Comparison of ENCODE assay signal across 1 cellular context in the genomic region with DNA sequence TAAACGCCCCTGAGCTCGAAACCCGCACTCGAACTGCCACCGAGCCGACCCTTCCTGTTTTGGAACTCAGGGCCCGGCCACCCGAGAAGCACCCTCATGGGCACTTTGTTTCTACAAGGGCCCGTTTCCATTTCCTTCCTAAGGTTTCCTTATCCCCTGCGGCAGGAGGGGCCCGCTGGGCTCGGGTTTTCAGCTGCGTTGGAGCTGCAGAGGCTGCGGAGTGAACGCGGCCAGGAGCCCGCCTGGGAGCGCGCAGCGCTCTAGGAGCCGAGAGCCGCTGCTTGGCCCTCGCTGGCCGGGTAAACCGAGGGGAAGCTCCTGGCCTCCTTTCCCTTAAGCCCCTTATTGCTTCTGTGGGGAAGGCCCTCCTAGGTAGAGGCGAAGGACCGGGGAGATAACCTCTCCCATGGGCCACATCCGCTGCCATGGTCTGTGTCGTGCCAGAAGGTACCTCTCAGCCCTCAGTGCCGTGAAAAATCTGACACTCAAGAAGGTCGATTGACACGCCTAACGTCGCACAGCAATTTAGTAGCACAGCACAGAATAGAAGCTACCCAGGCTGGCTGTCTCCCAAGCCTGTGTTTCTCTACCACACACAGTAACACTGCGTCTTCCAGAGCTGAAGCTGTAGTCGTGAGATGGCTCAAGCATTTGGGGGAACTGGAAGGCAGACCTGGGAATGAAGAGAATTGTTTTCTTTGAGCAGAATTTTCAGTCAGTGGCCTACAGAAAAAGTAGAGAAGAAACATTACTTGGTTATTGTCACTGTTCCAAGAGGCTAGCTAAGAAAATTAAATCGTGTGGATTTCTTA.
TF ChIP-seq lines count a peak whose summit lies in the region.

No MANE protein-coding gene starts in this region.

TF ChIP-seq in HepG2, 621 proteins besides CTCF, POLR2A, EP300 and RAD21 (continued from another document and continues in another):
- TF ChIP-seq, protein P1, sequence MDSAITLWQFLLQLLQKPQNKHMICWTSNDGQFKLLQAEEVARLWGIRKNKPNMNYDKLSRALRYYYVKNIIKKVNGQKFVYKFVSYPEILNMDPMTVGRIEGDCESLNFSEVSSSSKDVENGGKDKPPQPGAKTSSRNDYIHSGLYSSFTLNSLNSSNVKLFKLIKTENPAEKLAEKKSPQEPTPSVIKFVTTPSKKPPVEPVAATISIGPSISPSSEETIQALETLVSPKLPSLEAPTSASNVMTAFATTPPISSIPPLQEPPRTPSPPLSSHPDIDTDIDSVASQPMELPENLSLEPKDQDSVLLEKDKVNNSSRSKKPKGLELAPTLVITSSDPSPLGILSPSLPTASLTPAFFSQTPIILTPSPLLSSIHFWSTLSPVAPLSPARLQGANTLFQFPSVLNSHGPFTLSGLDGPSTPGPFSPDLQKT (CRISPR knock-in tag; IDR thresholded peaks at IDR 0.05; ENCODE audit: borderline replicate concordance) = no peak
- TF ChIP-seq CBX2 (IDR thresholded peaks at IDR 0.05; ENCODE audit: low read depth, low read length) = peak; percentile 68; the same call in 1 of the 2 replicates
- TF ChIP-seq CBX2 (CRISPR knock-in tag; IDR thresholded peaks at IDR 0.05; ENCODE audit: low read depth) = no peak
- TF ChIP-seq CENPX (CRISPR knock-in tag; IDR thresholded peaks at IDR 0.05) = no peak
- 0 out of 2 replicates have a peak, but pooled peaks have one; percentile 23 for TF ChIP-seq ZFP37 (CRISPR knock-in tag; IDR thresholded peaks at IDR 0.05; ENCODE audit: borderline replicate concordance)
- peak; percentile 62 for TF ChIP-seq AGO2 (optimal IDR thresholded peaks at IDR 0.05; ENCODE audit: low read depth, low read length)
- TF ChIP-seq, protein P2, sequence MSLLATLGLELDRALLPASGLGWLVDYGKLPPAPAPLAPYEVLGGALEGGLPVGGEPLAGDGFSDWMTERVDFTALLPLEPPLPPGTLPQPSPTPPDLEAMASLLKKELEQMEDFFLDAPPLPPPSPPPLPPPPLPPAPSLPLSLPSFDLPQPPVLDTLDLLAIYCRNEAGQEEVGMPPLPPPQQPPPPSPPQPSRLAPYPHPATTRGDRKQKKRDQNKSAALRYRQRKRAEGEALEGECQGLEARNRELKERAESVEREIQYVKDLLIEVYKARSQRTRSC (CRISPR knock-in tag; IDR thresholded peaks at IDR 0.05; ENCODE audit: low read depth) = peak; percentile 90; the same call in 1 of the 2 replicates
- TF ChIP-seq, protein P3, sequence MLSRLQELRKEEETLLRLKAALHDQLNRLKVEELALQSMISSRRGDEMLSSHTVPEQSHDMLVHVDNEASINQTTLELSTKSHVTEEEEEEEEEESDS (CRISPR knock-in tag; IDR thresholded peaks at IDR 0.05; ENCODE audit: borderline replicate concordance) = no peak
- TF ChIP-seq, protein P4, sequence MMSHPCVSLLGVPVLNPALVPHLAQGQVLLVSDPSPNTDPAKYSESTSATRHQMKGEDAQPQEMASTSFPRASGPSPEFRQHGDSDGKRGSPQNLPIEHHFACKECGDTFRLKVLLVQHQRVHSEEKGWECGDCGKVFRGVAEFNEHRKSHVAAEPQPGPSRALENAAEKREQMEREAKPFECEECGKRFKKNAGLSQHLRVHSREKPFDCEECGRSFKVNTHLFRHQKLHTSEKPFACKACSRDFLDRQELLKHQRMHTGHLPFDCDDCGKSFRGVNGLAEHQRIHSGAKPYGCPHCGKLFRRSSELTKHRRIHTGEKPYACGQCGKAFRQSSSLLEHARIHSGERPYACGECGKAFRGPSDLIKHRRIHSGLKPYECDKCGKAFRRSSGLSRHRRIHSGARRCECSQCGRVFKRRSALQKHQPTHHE (CRISPR knock-in tag; IDR thresholded peaks at IDR 0.05; ENCODE audit: borderline replicate concordance) = no peak
- 0 out of 2 replicates have a peak, but pooled peaks have one; percentile 62 for TF ChIP-seq ZNF782 (CRISPR knock-in tag; IDR thresholded peaks at IDR 0.05; ENCODE audit: borderline replicate concordance)
- TF ChIP-seq, protein P5, sequence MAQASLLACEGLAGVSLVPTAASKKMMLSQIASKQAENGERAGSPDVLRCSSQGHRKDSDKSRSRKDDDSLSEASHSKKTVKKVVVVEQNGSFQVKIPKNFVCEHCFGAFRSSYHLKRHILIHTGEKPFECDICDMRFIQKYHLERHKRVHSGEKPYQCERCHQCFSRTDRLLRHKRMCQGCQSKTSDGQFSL (CRISPR knock-in tag; IDR thresholded peaks at IDR 0.05) = no peak
- no peak for TF ChIP-seq LCORL (IDR thresholded peaks at IDR 0.05)
- peak; percentile 1; the same call in 1 of the 2 replicates for TF ChIP-seq LCORL (CRISPR knock-in tag; IDR thresholded peaks at IDR 0.05)
- TF ChIP-seq HNRNPLL (IDR thresholded peaks at IDR 0.05; ENCODE audit: low read depth, low read length, poor library complexity, severe bottlenecking) = peak; percentile 60
- no peak for TF ChIP-seq ZKSCAN5 (CRISPR knock-in tag; IDR thresholded peaks at IDR 0.05)
- TF ChIP-seq ZNF746 (CRISPR knock-in tag; IDR thresholded peaks at IDR 0.05) = peak; percentile 1; the same call in 1 of the 2 replicates
- TF ChIP-seq, protein P6, sequence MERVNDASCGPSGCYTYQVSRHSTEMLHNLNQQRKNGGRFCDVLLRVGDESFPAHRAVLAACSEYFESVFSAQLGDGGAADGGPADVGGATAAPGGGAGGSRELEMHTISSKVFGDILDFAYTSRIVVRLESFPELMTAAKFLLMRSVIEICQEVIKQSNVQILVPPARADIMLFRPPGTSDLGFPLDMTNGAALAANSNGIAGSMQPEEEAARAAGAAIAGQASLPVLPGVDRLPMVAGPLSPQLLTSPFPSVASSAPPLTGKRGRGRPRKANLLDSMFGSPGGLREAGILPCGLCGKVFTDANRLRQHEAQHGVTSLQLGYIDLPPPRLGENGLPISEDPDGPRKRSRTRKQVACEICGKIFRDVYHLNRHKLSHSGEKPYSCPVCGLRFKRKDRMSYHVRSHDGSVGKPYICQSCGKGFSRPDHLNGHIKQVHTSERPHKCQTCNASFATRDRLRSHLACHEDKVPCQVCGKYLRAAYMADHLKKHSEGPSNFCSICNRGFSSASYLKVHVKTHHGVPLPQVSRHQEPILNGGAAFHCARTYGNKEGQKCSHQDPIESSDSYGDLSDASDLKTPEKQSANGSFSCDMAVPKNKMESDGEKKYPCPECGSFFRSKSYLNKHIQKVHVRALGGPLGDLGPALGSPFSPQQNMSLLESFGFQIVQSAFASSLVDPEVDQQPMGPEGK (CRISPR knock-in tag; IDR thresholded peaks at IDR 0.05) = 0 out of 2 replicates have a peak, but pooled peaks have one; percentile 0
- no peak for TF ChIP-seq IRF2 (CRISPR knock-in tag; IDR thresholded peaks at IDR 0.05)
- TF ChIP-seq, protein P7, sequence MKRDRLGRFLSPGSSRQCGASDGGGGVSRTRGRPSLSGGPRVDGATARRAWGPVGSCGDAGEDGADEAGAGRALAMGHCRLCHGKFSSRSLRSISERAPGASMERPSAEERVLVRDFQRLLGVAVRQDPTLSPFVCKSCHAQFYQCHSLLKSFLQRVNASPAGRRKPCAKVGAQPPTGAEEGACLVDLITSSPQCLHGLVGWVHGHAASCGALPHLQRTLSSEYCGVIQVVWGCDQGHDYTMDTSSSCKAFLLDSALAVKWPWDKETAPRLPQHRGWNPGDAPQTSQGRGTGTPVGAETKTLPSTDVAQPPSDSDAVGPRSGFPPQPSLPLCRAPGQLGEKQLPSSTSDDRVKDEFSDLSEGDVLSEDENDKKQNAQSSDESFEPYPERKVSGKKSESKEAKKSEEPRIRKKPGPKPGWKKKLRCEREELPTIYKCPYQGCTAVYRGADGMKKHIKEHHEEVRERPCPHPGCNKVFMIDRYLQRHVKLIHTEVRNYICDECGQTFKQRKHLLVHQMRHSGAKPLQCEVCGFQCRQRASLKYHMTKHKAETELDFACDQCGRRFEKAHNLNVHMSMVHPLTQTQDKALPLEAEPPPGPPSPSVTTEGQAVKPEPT (CRISPR knock-in tag; IDR thresholded peaks at IDR 0.05; ENCODE audit: low read depth) = no peak
- TF ChIP-seq CCAR2 (optimal IDR thresholded peaks at IDR 0.05; ENCODE audit: low read depth, low read length) = no peak
- TF ChIP-seq, protein P8, sequence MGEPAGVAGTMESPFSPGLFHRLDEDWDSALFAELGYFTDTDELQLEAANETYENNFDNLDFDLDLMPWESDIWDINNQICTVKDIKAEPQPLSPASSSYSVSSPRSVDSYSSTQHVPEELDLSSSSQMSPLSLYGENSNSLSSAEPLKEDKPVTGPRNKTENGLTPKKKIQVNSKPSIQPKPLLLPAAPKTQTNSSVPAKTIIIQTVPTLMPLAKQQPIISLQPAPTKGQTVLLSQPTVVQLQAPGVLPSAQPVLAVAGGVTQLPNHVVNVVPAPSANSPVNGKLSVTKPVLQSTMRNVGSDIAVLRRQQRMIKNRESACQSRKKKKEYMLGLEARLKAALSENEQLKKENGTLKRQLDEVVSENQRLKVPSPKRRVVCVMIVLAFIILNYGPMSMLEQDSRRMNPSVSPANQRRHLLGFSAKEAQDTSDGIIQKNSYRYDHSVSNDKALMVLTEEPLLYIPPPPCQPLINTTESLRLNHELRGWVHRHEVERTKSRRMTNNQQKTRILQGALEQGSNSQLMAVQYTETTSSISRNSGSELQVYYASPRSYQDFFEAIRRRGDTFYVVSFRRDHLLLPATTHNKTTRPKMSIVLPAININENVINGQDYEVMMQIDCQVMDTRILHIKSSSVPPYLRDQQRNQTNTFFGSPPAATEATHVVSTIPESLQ (CRISPR knock-in tag; conservative IDR thresholded peaks at IDR 0.05) = 0 out of 2 replicates have a peak, but pooled peaks have one; percentile 7
- no peak for TF ChIP-seq SMYD3 (CRISPR knock-in tag; IDR thresholded peaks at IDR 0.05)
- 0 out of 2 replicates have a peak, but pooled peaks have one; percentile 11 for TF ChIP-seq JUN (CRISPR knock-in tag; IDR thresholded peaks at IDR 0.05)
- TF ChIP-seq CC2D1A (CRISPR knock-in tag; IDR thresholded peaks at IDR 0.05) = no peak
- TF ChIP-seq ZSCAN31 (CRISPR knock-in tag; IDR thresholded peaks at IDR 0.05; ENCODE audit: low read depth) = no peak
- TF ChIP-seq, protein P9, sequence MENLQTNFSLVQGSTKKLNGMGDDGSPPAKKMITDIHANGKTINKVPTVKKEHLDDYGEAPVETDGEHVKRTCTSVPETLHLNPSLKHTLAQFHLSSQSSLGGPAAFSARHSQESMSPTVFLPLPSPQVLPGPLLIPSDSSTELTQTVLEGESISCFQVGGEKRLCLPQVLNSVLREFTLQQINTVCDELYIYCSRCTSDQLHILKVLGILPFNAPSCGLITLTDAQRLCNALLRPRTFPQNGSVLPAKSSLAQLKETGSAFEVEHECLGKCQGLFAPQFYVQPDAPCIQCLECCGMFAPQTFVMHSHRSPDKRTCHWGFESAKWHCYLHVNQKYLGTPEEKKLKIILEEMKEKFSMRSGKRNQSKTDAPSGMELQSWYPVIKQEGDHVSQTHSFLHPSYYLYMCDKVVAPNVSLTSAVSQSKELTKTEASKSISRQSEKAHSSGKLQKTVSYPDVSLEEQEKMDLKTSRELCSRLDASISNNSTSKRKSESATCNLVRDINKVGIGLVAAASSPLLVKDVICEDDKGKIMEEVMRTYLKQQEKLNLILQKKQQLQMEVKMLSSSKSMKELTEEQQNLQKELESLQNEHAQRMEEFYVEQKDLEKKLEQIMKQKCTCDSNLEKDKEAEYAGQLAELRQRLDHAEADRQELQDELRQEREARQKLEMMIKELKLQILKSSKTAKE (CRISPR knock-in tag; IDR thresholded peaks at IDR 0.05; ENCODE audit: borderline replicate concordance) = no peak
- no peak for TF ChIP-seq KDM6A (CRISPR knock-in tag; IDR thresholded peaks at IDR 0.05; ENCODE audit: low read depth)
- TF ChIP-seq, protein P10, sequence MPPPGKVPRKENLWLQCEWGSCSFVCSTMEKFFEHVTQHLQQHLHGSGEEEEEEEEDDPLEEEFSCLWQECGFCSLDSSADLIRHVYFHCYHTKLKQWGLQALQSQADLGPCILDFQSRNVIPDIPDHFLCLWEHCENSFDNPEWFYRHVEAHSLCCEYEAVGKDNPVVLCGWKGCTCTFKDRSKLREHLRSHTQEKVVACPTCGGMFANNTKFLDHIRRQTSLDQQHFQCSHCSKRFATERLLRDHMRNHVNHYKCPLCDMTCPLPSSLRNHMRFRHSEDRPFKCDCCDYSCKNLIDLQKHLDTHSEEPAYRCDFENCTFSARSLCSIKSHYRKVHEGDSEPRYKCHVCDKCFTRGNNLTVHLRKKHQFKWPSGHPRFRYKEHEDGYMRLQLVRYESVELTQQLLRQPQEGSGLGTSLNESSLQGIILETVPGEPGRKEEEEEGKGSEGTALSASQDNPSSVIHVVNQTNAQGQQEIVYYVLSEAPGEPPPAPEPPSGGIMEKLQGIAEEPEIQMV (CRISPR knock-in tag; IDR thresholded peaks at IDR 0.05; ENCODE audit: low read depth) = 0 out of 2 replicates have a peak, but pooled peaks have one; percentile 10
- 0 out of 2 replicates have a peak, but pooled peaks have one; percentile 5 for TF ChIP-seq ZNF790 (CRISPR knock-in tag; IDR thresholded peaks at IDR 0.05; ENCODE audit: borderline replicate concordance)
- TF ChIP-seq, protein P11, sequence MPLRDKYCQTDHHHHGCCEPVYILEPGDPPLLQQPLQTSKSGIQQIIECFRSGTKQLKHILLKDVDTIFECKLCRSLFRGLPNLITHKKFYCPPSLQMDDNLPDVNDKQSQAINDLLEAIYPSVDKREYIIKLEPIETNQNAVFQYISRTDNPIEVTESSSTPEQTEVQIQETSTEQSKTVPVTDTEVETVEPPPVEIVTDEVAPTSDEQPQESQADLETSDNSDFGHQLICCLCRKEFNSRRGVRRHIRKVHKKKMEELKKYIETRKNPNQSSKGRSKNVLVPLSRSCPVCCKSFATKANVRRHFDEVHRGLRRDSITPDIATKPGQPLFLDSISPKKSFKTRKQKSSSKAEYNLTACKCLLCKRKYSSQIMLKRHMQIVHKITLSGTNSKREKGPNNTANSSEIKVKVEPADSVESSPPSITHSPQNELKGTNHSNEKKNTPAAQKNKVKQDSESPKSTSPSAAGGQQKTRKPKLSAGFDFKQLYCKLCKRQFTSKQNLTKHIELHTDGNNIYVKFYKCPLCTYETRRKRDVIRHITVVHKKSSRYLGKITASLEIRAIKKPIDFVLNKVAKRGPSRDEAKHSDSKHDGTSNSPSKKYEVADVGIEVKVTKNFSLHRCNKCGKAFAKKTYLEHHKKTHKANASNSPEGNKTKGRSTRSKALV (CRISPR knock-in tag; IDR thresholded peaks at IDR 0.05) = 0 out of 2 replicates have a peak, but pooled peaks have one; percentile 46
- TF ChIP-seq, protein P12, sequence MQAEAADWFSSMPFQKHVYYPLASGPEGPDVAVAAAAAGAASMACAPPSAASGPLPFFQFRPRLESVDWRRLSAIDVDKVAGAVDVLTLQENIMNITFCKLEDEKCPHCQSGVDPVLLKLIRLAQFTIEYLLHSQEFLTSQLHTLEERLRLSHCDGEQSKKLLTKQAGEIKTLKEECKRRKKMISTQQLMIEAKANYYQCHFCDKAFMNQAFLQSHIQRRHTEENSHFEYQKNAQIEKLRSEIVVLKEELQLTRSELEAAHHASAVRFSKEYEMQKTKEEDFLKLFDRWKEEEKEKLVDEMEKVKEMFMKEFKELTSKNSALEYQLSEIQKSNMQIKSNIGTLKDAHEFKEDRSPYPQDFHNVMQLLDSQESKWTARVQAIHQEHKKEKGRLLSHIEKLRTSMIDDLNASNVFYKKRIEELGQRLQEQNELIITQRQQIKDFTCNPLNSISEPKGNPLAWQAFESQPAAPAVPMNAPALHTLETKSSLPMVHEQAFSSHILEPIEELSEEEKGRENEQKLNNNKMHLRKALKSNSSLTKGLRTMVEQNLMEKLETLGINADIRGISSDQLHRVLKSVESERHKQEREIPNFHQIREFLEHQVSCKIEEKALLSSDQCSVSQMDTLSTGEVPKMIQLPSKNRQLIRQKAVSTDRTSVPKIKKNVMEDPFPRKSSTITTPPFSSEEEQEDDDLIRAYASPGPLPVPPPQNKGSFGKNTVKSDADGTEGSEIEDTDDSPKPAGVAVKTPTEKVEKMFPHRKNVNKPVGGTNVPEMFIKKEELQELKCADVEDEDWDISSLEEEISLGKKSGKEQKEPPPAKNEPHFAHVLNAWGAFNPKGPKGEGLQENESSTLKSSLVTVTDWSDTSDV (CRISPR knock-in tag; IDR thresholded peaks at IDR 0.05) = 0 out of 2 replicates have a peak, but pooled peaks have one; percentile 1
- TF ChIP-seq ZNF230 (CRISPR knock-in tag; IDR thresholded peaks at IDR 0.05) = peak; percentile 79; the same call in 1 of the 2 replicates
